In genomic region chr5:160092960-160093701, GRCh38 we compare ENCODE assay signal across 11 cellular contexts. TPM values are rescaled to one million over a fixed set of nuclear protein-coding genes. Genes with fewer than 3 reads are reported as not detected.
DNase-seq lines count a peak whose midpoint lies in the region; ATAC-seq and TF ChIP-seq lines count a peak whose summit lies in the region.
"Had no signal": no experiment of that assay in that cellular context is flagged by ENCODE, and none has a peak within 500 bp of the region (broad histone marks: within the 10 kb centered on the region; RNA-seq: fewer than 3 reads in every experiment).

No MANE protein-coding gene starts in this region.

- intact Hi-C loops in natural killer cell (cut with micrococcal nuclease), result no loop called here

- no peak overlapping the region for H3K27ac ChIP-seq in coronary artery

- no peak for ATAC-seq in natural killer cell treated with Interleukin-12 subunit alpha and Interleukin-12 subunit beta and Interleukin-15 and Interleukin-18, amount 100 ng/mL, for 72 hours
- ATAC-seq in natural killer cell, result no peak
- ATAC-seq in GM21717 (IDR thresholded peaks at IDR 0.05; ENCODE audit: unreplicated experiment), result peak; percentile 85
- peak; percentile 59 for ATAC-seq in HG03457 (IDR thresholded peaks at IDR 0.05; ENCODE audit: unreplicated experiment)
- ATAC-seq in left lobe of liver, result no peak
- ATAC-seq in activated T-cell treated with anti-CD3 and anti-CD28 coated beads, Interleukin-2, amount 50 U/mL, for 72 hours (replicated peaks in 1 of 2), result no peak

- H3K36me3 Mint-ChIP-seq in natural killer cell treated with Interleukin-12 subunit alpha and Interleukin-12 subunit beta and Interleukin-15 and Interleukin-18, amount 100 ng/mL, for 72 hours, result peaks cover 17% of the 10 kb centered on the region
- H3K36me3 Mint-ChIP-seq in natural killer cell, result peaks cover 14% of the 10 kb centered on the region
- H3K36me3 Mint-ChIP-seq in activated T-cell treated with anti-CD3 and anti-CD28 coated beads, Interleukin-2, amount 50 U/mL, for 72 hours (ENCODE audit: insufficient read depth in 2 of 2), result peaks cover 5 to 15% of the 10 kb centered on the region in 2 donors

- TF ChIP-seq CTCF in natural killer cell (IDR thresholded peaks at IDR 0.05) (no peak), coronary artery (IDR thresholded peaks at IDR 0.05) (no peak)

- no peaks in the 10 kb centered on the region for H3K27me3 Mint-ChIP-seq in natural killer cell treated with Interleukin-12 subunit alpha and Interleukin-12 subunit beta and Interleukin-15 and Interleukin-18, amount 100 ng/mL, for 72 hours
- H3K27me3 Mint-ChIP-seq in natural killer cell (ENCODE audit: low read depth in 2 of 2), result no peaks in the 10 kb centered on the region
- no peaks in the 10 kb centered on the region for H3K27me3 Mint-ChIP-seq in activated T-cell treated with anti-CD3 and anti-CD28 coated beads, Interleukin-2, amount 50 U/mL, for 72 hours (ENCODE audit: low read depth)

- no peak overlapping the region for H3K27ac Mint-ChIP-seq in natural killer cell treated with Interleukin-12 subunit alpha and Interleukin-12 subunit beta and Interleukin-15 and Interleukin-18, amount 100 ng/mL, for 72 hours
- H3K27ac Mint-ChIP-seq in natural killer cell, result no peak overlapping the region
- no peak overlapping the region for H3K27ac Mint-ChIP-seq in activated T-cell treated with anti-CD3 and anti-CD28 coated beads, Interleukin-2, amount 50 U/mL, for 72 hours

- peaks cover 4 to 6% of the 10 kb centered on the region in 2 donors for H3K4me1 Mint-ChIP-seq in natural killer cell treated with Interleukin-12 subunit alpha and Interleukin-12 subunit beta and Interleukin-15 and Interleukin-18, amount 100 ng/mL, for 72 hours (ENCODE audit: low read depth in 2 of 2)
- peaks cover 11 to 12% of the 10 kb centered on the region in 2 donors for H3K4me1 Mint-ChIP-seq in natural killer cell
- H3K4me1 Mint-ChIP-seq in activated T-cell treated with anti-CD3 and anti-CD28 coated beads, Interleukin-2, amount 50 U/mL, for 72 hours (ENCODE audit: low read depth), result peaks cover 25% of the 10 kb centered on the region

- H3K9me3 Mint-ChIP-seq in natural killer cell treated with Interleukin-12 subunit alpha and Interleukin-12 subunit beta and Interleukin-15 and Interleukin-18, amount 100 ng/mL, for 72 hours, result no peaks in the 10 kb centered on the region
- H3K9me3 Mint-ChIP-seq in natural killer cell, result no peaks in the 10 kb centered on the region
- no peaks in the 10 kb centered on the region for H3K9me3 Mint-ChIP-seq in activated T-cell treated with anti-CD3 and anti-CD28 coated beads, Interleukin-2, amount 50 U/mL, for 72 hours

- no peak for DNase-seq in natural killer cell treated with Interleukin-12 subunit alpha and Interleukin-12 subunit beta and Interleukin-15 and Interleukin-18, amount 100 ng/mL, for 72 hours (ENCODE audit: low spot score)
- DNase-seq in natural killer cell (no peak), Ammon's horn (ENCODE audit: low spot score) (no peak), left lobe of liver (ENCODE audit: low spot score) (no peak), coronary artery (ENCODE audit: low spot score) (no peak)
- DNase-seq in activated T-cell treated with anti-CD3 and anti-CD28 coated beads, Interleukin-2, amount 50 U/mL, for 72 hours, result no peak
- DNase-seq: AML-193; SHP77 treated with DMSO at 0.1 percent for 48 hours; stimulated activated naive CD4-positive, alpha-beta T cell treated with Interleukin-2 at 50 U/mL for 16 hours had no signal

- H3K4me3 Mint-ChIP-seq in natural killer cell treated with Interleukin-12 subunit alpha and Interleukin-12 subunit beta and Interleukin-15 and Interleukin-18, amount 100 ng/mL, for 72 hours, result peak overlapping the region; percentile 17
- no peak overlapping the region for H3K4me3 Mint-ChIP-seq in natural killer cell
- peak overlapping the region in 1 of 2 donors; percentile 60 for H3K4me3 Mint-ChIP-seq in activated T-cell treated with anti-CD3 and anti-CD28 coated beads, Interleukin-2, amount 50 U/mL, for 72 hours

- no peak overlapping the region for H3K4me3 ChIP-seq in coronary artery

RNA-seq across cellular contexts. Expression of gene PWWP2A, which starts 26.1 kb away (rescaled TPM):
- total RNA-seq in natural killer cell treated with Interleukin-12 subunit alpha and Interleukin-12 subunit beta and Interleukin-15 and Interleukin-18, amount 100 ng/mL, for 72 hours, result 10 to 100 TPM; 22.8 to 30.6 TPM
- total RNA-seq in natural killer cell (10 to 100 TPM; 24.9 to 37.6 (median 30.2) TPM), left lobe of liver (10.1 TPM)
- 10 to 100 TPM; 14.9 to 21.3 TPM for total RNA-seq in activated T-cell treated with anti-CD3 and anti-CD28 coated beads, Interleukin-2, amount 50 U/mL, for 72 hours

Comparison
In these comparisons a context has a peak if more than half of its experiments do, and no peak if none do; other contexts are left out.
1. ATAC-seq: peak in GM21717 (single experiment) and HG03457 (single experiment); none in natural killer cell treated with Interleukin-12 subunit alpha and Interleukin-12 subunit beta and Interleukin-15 and Interleukin-18, amount 100 ng/mL, for 72 hours (0 of 2), natural killer cell (0 of 3), left lobe of liver (single experiment) and activated T-cell treated with anti-CD3 and anti-CD28 coated beads, Interleukin-2, amount 50 U/mL, for 72 hours (0 of 2).